ENCODE assay signal across 9 cellular contexts in the genomic region with DNA sequence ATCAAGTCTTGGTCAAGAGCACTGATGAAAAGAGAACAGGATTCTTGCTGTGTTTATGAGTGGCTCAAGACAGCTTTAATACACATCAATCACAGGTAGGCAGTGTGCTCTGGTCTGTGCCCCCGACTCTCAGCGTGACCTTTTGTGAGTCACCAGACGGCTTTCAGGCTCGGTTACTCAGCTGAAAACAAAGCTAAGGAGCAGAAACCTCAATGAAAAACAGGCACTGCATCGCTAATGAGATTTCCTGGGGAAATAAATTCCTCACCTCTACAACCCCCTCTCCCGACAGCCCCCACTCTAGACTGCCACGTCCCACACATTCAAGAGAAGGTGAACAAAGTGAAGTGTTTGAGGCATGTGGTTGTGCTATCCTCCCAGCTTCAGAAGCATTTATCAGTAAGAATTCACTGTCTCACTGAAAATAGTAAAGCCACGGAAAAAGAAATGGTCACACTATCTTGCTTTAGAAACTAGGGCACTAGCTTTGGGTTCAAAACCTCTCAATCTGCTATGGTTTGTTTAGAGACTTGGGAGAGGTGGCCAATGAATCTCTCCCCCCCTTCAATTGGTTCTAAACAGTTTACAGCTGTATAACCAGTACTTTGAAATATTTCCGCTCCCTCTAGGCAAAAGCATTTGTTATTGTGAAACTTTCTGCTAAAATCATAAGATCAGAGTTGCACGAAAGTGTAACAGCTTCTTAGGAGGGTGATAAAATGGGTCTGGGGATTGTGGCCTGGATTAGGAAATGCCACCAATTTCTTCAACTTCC.
A peak's percentile ranks its signal among the peaks of the same experiment; 100 is the strongest.
DNase-seq lines count a peak whose midpoint lies in the region; ATAC-seq and TF ChIP-seq lines count a peak whose summit lies in the region.
"Had no signal": no experiment of that assay in that cellular context is flagged by ENCODE, and none has a peak within 500 bp of the region (broad histone marks: within the 10 kb centered on the region; RNA-seq: fewer than 3 reads in every experiment).

No MANE protein-coding gene starts in this region.

- H3K4me1 ChIP-seq in ACC112 (ENCODE audit: control insufficient read depth, insufficient read depth, low read length, unreplicated experiment), result peaks cover 8% of the 10 kb centered on the region
- no peaks in the 10 kb centered on the region for H3K4me1 ChIP-seq in suprapubic skin

- H3K4me1 Mint-ChIP-seq in activated T-helper 17 cell treated with anti-CD3 and anti-CD28 coated beads, Interleukin-2, amount 50 U/mL, for 72 hours, result no peaks in the 10 kb centered on the region
- no peaks in the 10 kb centered on the region for H3K4me1 Mint-ChIP-seq in T-cell

- H3K4me3 Mint-ChIP-seq in activated T-helper 17 cell treated with anti-CD3 and anti-CD28 coated beads, Interleukin-2, amount 50 U/mL, for 72 hours, result no peak overlapping the region
- no peak overlapping the region for H3K4me3 Mint-ChIP-seq in T-cell
- H3K4me3 Mint-ChIP-seq: CD8-positive, alpha-beta T cell had no signal

- H3K36me3 ChIP-seq in ACC112 (ENCODE audit: insufficient read depth, low read length), result peaks cover 6% of the 10 kb centered on the region
- H3K36me3 ChIP-seq in suprapubic skin, result no peaks in the 10 kb centered on the region

- H3K27me3 Mint-ChIP-seq in activated T-helper 17 cell treated with anti-CD3 and anti-CD28 coated beads, Interleukin-2, amount 50 U/mL, for 72 hours, result no peaks in the 10 kb centered on the region
- H3K27me3 Mint-ChIP-seq in T-cell, result no peaks in the 10 kb centered on the region

- no peak for TF ChIP-seq POLR2A in suprapubic skin (IDR thresholded peaks at IDR 0.05)

- no peaks in the 10 kb centered on the region for H3K79me2 ChIP-seq in ACC112 (ENCODE audit: control insufficient read depth, insufficient read depth, low read length, unreplicated experiment)

- H3K36me3 Mint-ChIP-seq in activated T-helper 17 cell treated with anti-CD3 and anti-CD28 coated beads, Interleukin-2, amount 50 U/mL, for 72 hours (ENCODE audit: low read depth), result no peaks in the 10 kb centered on the region
- H3K36me3 Mint-ChIP-seq in T-cell, result no peaks in the 10 kb centered on the region

- no peak for TF ChIP-seq CTCF in HFF-Myc (IDR thresholded peaks at IDR 0.05; ENCODE audit: low read depth, low read length, missing control alignments)
- TF ChIP-seq CTCF in suprapubic skin (IDR thresholded peaks at IDR 0.05), result no peak

- POLR2A ChIA-PET in T-cell (lab: Charles Lee), result no interaction called here

- H2AFZ ChIP-seq in ACC112 (ENCODE audit: low read length, unreplicated experiment), result peak overlapping the region; percentile 36

- CTCF ChIA-PET in T-cell (lab: Charles Lee), result no interaction called here

- H3K27ac ChIP-seq in ACC112 (ENCODE audit: low read depth, low read length) (no peak overlapping the region), suprapubic skin (no peak overlapping the region)

- peak; percentile 20 for DNase-seq in HFF-Myc (ENCODE audit: extremely low read depth, low read depth)
- DNase-seq in iPS-NIHi7 (ENCODE audit: extremely low spot score), result peak; percentile 84
- DNase-seq in suprapubic skin (ENCODE audit: low spot score in 2 of 2), result no peak
- DNase-seq in T-cell, result no peak
- DNase-seq: CD8-positive, alpha-beta T cell had no signal

- WGBS in suprapubic skin, result 41% methylated on average over 10 of the region's 10 CpGs

- no peaks in the 10 kb centered on the region for H3K9me3 Mint-ChIP-seq in activated T-helper 17 cell treated with anti-CD3 and anti-CD28 coated beads, Interleukin-2, amount 50 U/mL, for 72 hours
- H3K9me3 Mint-ChIP-seq in T-cell, result peaks cover 4 to 6% (median 5%) of the 10 kb centered on the region in 3 donors

- no peak for TF ChIP-seq EP300 in suprapubic skin (IDR thresholded peaks at IDR 0.05)

- H3K9me3 ChIP-seq in suprapubic skin, result no peaks in the 10 kb centered on the region

- H3K27ac Mint-ChIP-seq in activated T-helper 17 cell treated with anti-CD3 and anti-CD28 coated beads, Interleukin-2, amount 50 U/mL, for 72 hours, result no peak overlapping the region
- H3K27ac Mint-ChIP-seq in T-cell, result no peak overlapping the region
- H3K27ac Mint-ChIP-seq: CD8-positive, alpha-beta T cell had no signal

- H3K27me3 ChIP-seq in ACC112 (ENCODE audit: insufficient read depth, low read length), result no peaks in the 10 kb centered on the region
- no peaks in the 10 kb centered on the region for H3K27me3 ChIP-seq in suprapubic skin

- H3K4me3 ChIP-seq in ACC112 (ENCODE audit: low read depth, low read length) (no peak overlapping the region), HFF-Myc (replicated peaks; ENCODE audit: low read depth, low read length) (no peak overlapping the region), suprapubic skin (no peak overlapping the region)

- ATAC-seq in activated T-helper 17 cell treated with anti-CD3 and anti-CD28 coated beads, Interleukin-2, amount 50 U/mL, for 72 hours (replicated peaks), result peak; percentile 78
- ATAC-seq in T-cell (replicated peaks in 1 of 4), result no peak
- no peak for ATAC-seq in GM21825 (IDR thresholded peaks at IDR 0.05; ENCODE audit: unreplicated experiment)
- ATAC-seq in GM19455 (IDR thresholded peaks at IDR 0.05; ENCODE audit: unreplicated experiment), result no peak
- ATAC-seq: CD8-positive, alpha-beta T cell had no signal

Comparison
In these comparisons a context has a peak if more than half of its experiments do, and no peak if none do; other contexts are left out.
1. DNase-seq: peak in HFF-Myc (single experiment) and iPS-NIHi7 (single experiment); none in suprapubic skin (0 of 2) and T-cell (0 of 34).